22 cellular contexts compared by ENCODE assay signal in genomic region chr18:72799106-72799505, GRCh38.
"Had no signal": no experiment of that assay in that cellular context is flagged by ENCODE, and none has a peak within 500 bp of the region (broad histone marks: within the 10 kb centered on the region; RNA-seq: fewer than 3 reads in every experiment).

No MANE protein-coding gene starts in this region.

- H3K27me3 ChIP-seq: colonic mucosa, sigmoid colon, upper lobe of left lung had no signal

- H3K36me3 ChIP-seq: colonic mucosa, left ventricle myocardium inferior, sigmoid colon, upper lobe of left lung had no signal

- FAIRE-seq: frontal cortex had no signal

- ATAC-seq: activated CD4-positive, CD25-positive, alpha-beta regulatory T cell treated with anti-CD3 and anti-CD28 coated beads, Interleukin-2, amount 50 U/mL, for 24 hours; activated T-cell treated with anti-CD3 and anti-CD28 coated beads, Interleukin-2, amount 50 U/mL, for 72 hours; natural killer cell; T-cell had no signal

- H3K27ac ChIP-seq: colonic mucosa, dorsolateral prefrontal cortex, epithelial cell of prostate, left ventricle myocardium inferior, sigmoid colon, upper lobe of left lung, VCaP had no signal

- H3K4me1 ChIP-seq: colonic mucosa, left ventricle myocardium inferior, sigmoid colon, upper lobe of left lung had no signal

- H3K4me3 ChIP-seq: colonic mucosa, dorsolateral prefrontal cortex, left ventricle myocardium inferior, sigmoid colon, upper lobe of left lung had no signal

- DNase-seq: activated CD4-positive, alpha-beta memory T cell treated with anti-CD3 and anti-CD28 coated beads, Interleukin-2, amount 10 ng/mL, durations not matched to agents 7 days and 5 days; activated CD4-positive, alpha-beta T cell treated with anti-CD3 and anti-CD28 coated beads, Interleukin-2, amount 10 ng/mL, durations not matched to agents 24 days and 14 days; activated effector memory CD4-positive, alpha-beta T cell treated with Interleukin-2 at 50 U/mL for 16 hours; activated naive CD4-positive, alpha-beta T cell treated with anti-CD3 and anti-CD28 coated beads for 36 hours; activated T-cell treated with anti-CD3 and anti-CD28 coated beads, Interleukin-2, amount 50 U/mL, for 72 hours; anterior cingulate cortex; colonic mucosa; dorsolateral prefrontal cortex; glutamatergic neuron; hippocampal formation; left ventricle myocardium inferior; midbrain; natural killer cell; sigmoid colon; stimulated activated CD4-positive, alpha-beta T cell treated with anti-CD3 and anti-CD28 coated beads, Interleukin-4, amount 100 ng/mL, for 1 hour; stimulated activated naive CD4-positive, alpha-beta T cell treated with Interleukin-2 at 50 U/mL for 16 hours; T-cell; upper lobe of left lung had no signal

- H3K9me3 ChIP-seq: colonic mucosa, left ventricle myocardium inferior, sigmoid colon, upper lobe of left lung had no signal
